In genomic region chr2:48398285-48399135, GRCh38 we compare ENCODE assay signal across 1 cellular context.
TF ChIP-seq lines count a peak whose summit lies in the region.

No MANE protein-coding gene starts in this region.

TF ChIP-seq in A549, 52 proteins besides CTCF, POLR2A, EP300 and RAD21 (continued from another document):
- TF ChIP-seq HEYL (CRISPR knock-in tag; IDR thresholded peaks at IDR 0.05) (no peak), HMGXB4 (CRISPR knock-in tag; IDR thresholded peaks at IDR 0.05; ENCODE audit: borderline replicate concordance) (no peak), USF2 (IDR thresholded peaks at IDR 0.05) (no peak), ATOH8 (CRISPR knock-in tag; IDR thresholded peaks at IDR 0.05; ENCODE audit: low read depth) (no peak), EHMT2 (IDR thresholded peaks at IDR 0.05; ENCODE audit: low read depth) (no peak), ESRRA (IDR thresholded peaks at IDR 0.05; ENCODE audit: borderline replicate concordance, low read length) (no peak), PHF8 (IDR thresholded peaks at IDR 0.05; ENCODE audit: borderline replicate concordance, low read depth) (no peak)
